In genomic region chr7:158007697-158008257, GRCh38 we compare ENCODE assay signal across 20 cellular contexts.
"Had no signal": no experiment of that assay in that cellular context is flagged by ENCODE, and none has a peak within 500 bp of the region (broad histone marks: within the 10 kb centered on the region; RNA-seq: fewer than 3 reads in every experiment).

No MANE protein-coding gene starts in this region.

- DNase-seq: activated CD4-positive, alpha-beta T cell treated with anti-CD3 and anti-CD28 coated beads, Interleukin-2, amount 10 ng/mL, durations not matched to agents 7 days and 5 days; activated CD8-positive, alpha-beta memory T cell treated with anti-CD3 and anti-CD28 coated beads, Interleukin-2, amount 50 U/mL, for 4 hours; activated effector memory CD4-positive, alpha-beta T cell treated with Interleukin-2 at 50 U/mL for 16 hours; activated naive CD4-positive, alpha-beta T cell treated with anti-CD3 and anti-CD28 coated beads, Interleukin-2, amount 50 U/mL, for 16 hours; activated T-cell treated with anti-CD3 and anti-CD28 coated beads, Interleukin-2, amount 50 U/mL, for 48 hours; effector CD8-positive, alpha-beta T cell; esophagus squamous epithelium; heart right ventricle; immature natural killer cell; mesendoderm; naive thymus-derived CD8-positive, alpha-beta T cell; nucleus accumbens; sigmoid colon; stimulated activated CD8-positive, alpha-beta memory T cell treated with anti-CD3 and anti-CD28 coated beads, Interleukin-4, amount 100 ng/mL, for 48 hours; stimulated activated naive CD8-positive, alpha-beta T cell treated with anti-CD3 and anti-CD28 coated beads, Interleukin-15, Interleukin-2, amounts not matched to agents 100 U/mL and 50 U/mL, for 24 hours; substantia nigra; T-helper 1 cell; T1000; tibial artery had no signal

- H3K4me1 Mint-ChIP-seq: activated CD4-positive, alpha-beta T cell treated with anti-CD3 and anti-CD28 coated beads, Interleukin-2, amount 10 ng/mL, durations not matched to agents 7 days and 5 days had no signal

- H3K36me3 ChIP-seq: esophagus squamous epithelium, heart right ventricle, sigmoid colon, tibial artery, vagina had no signal

- H3K27me3 ChIP-seq: vagina had no signal

- H3K27ac ChIP-seq: esophagus squamous epithelium, heart right ventricle, sigmoid colon, tibial artery, vagina had no signal

- H3K9me3 Mint-ChIP-seq: activated CD4-positive, alpha-beta T cell treated with anti-CD3 and anti-CD28 coated beads, Interleukin-2, amount 10 ng/mL, durations not matched to agents 7 days and 5 days; immature natural killer cell; naive thymus-derived CD8-positive, alpha-beta T cell had no signal

- H3K36me3 Mint-ChIP-seq: immature natural killer cell; naive thymus-derived CD8-positive, alpha-beta T cell had no signal

- H3K27ac Mint-ChIP-seq: activated CD4-positive, alpha-beta T cell treated with anti-CD3 and anti-CD28 coated beads, Interleukin-2, amount 10 ng/mL, durations not matched to agents 7 days and 5 days; immature natural killer cell had no signal

- H3K9me3 ChIP-seq: esophagus squamous epithelium, heart right ventricle, sigmoid colon, tibial artery, vagina had no signal

- H3K4me3 Mint-ChIP-seq: activated CD4-positive, alpha-beta T cell treated with anti-CD3 and anti-CD28 coated beads, Interleukin-2, amount 10 ng/mL, durations not matched to agents 7 days and 5 days; immature natural killer cell; naive thymus-derived CD8-positive, alpha-beta T cell had no signal

- ATAC-seq: naive thymus-derived CD8-positive, alpha-beta T cell; stimulated activated naive CD8-positive, alpha-beta T cell treated with anti-CD3 and anti-CD28 coated beads, Interleukin-15, Interleukin-2, amounts not matched to agents 100 U/mL and 50 U/mL, for 24 hours had no signal

- H3K4me1 ChIP-seq: esophagus squamous epithelium, sigmoid colon, vagina had no signal

- H3K27me3 Mint-ChIP-seq: activated CD4-positive, alpha-beta T cell treated with anti-CD3 and anti-CD28 coated beads, Interleukin-2, amount 10 ng/mL, durations not matched to agents 7 days and 5 days had no signal

- H3K4me3 ChIP-seq: esophagus squamous epithelium, heart right ventricle, sigmoid colon, tibial artery, vagina had no signal
